In genomic region chr7:2098056-2098455, GRCh38 we compare ENCODE assay signal across 20 cellular contexts.
"Had no signal": no experiment of that assay in that cellular context is flagged by ENCODE, and none has a peak within 500 bp of the region (broad histone marks: within the 10 kb centered on the region; RNA-seq: fewer than 3 reads in every experiment).

No MANE protein-coding gene starts in this region.

- H3K27ac ChIP-seq: colonic mucosa, esophagus squamous epithelium, gastrocnemius medialis, left ventricle myocardium inferior, sigmoid colon, thyroid gland, upper lobe of right lung had no signal

- H3K27me3 ChIP-seq: colonic mucosa, esophagus squamous epithelium, gastrocnemius medialis, sigmoid colon, thyroid gland, upper lobe of right lung had no signal

- H3K4me3 ChIP-seq: colonic mucosa, esophagus squamous epithelium, gastrocnemius medialis, left ventricle myocardium inferior, sigmoid colon, smooth muscle cell, thyroid gland, upper lobe of right lung had no signal

- H3K9me3 Mint-ChIP-seq: activated B cell treated with CpG ODN at 0.5 μM for 24 hours; activated naive CD4-positive, alpha-beta T cell treated with anti-CD3 and anti-CD28 coated beads, Interleukin-2, amount 50 U/mL, for 72 hours; endodermal cell; T-helper 1 cell treated with Interleukin-12 subunit alpha and Interleukin-12 subunit beta and Interleukin-4 antibody, amounts not matched to agents 30 μg/mL and 1 μg/mL, for 36 hours had no signal

- H3K36me3 ChIP-seq: colonic mucosa, esophagus squamous epithelium, gastrocnemius medialis, left ventricle myocardium inferior, sigmoid colon, thyroid gland, upper lobe of right lung had no signal

- ATAC-seq: activated CD4-positive, alpha-beta T cell treated with anti-CD3 and anti-CD28 coated beads for 36 hours; activated naive CD4-positive, alpha-beta T cell treated with anti-CD3 and anti-CD28 coated beads, Interleukin-2, amount 50 U/mL, for 72 hours; gastrocnemius medialis; upper lobe of right lung had no signal

- DNase-seq: activated B cell treated with CpG ODN at 0.5 μM for 24 hours; activated CD4-positive, alpha-beta T cell treated with anti-CD3 and anti-CD28 coated beads for 36 hours; activated CD4-positive, alpha-beta T cell treated with anti-CD3 and anti-CD28 coated beads, Interleukin-2, amount 50 U/mL, for 48 hours; activated gamma-delta T cell; colonic mucosa; endodermal cell; esophagus squamous epithelium; gastrocnemius medialis; hippocampal formation; left ventricle myocardium inferior; midbrain; sigmoid colon; stimulated activated CD4-positive, alpha-beta T cell treated with anti-CD3 and anti-CD28 coated beads, Interleukin-15, amount 100 ng/mL, for 24 hours; T1000; thyroid gland; upper lobe of right lung had no signal

- H3K9me3 ChIP-seq: colonic mucosa, esophagus squamous epithelium, gastrocnemius medialis, left ventricle myocardium inferior, sigmoid colon, thyroid gland, upper lobe of right lung had no signal

- H3K4me1 ChIP-seq: colonic mucosa, esophagus squamous epithelium, gastrocnemius medialis, thyroid gland, upper lobe of right lung had no signal

- H3K4me3 Mint-ChIP-seq: activated CD4-positive, alpha-beta T cell treated with anti-CD3 and anti-CD28 coated beads for 36 hours; endodermal cell; neural crest cell; T-helper 1 cell treated with Interleukin-12 subunit alpha and Interleukin-12 subunit beta and Interleukin-4 antibody, amounts not matched to agents 30 μg/mL and 1 μg/mL, for 36 hours had no signal

- H3K36me3 Mint-ChIP-seq: activated naive CD4-positive, alpha-beta T cell treated with anti-CD3 and anti-CD28 coated beads, Interleukin-2, amount 50 U/mL, for 72 hours had no signal

- H3K27me3 Mint-ChIP-seq: activated B cell treated with CpG ODN at 0.5 μM for 24 hours; activated CD4-positive, alpha-beta T cell treated with anti-CD3 and anti-CD28 coated beads for 36 hours had no signal

- H3K27ac Mint-ChIP-seq: activated CD4-positive, alpha-beta T cell treated with anti-CD3 and anti-CD28 coated beads for 36 hours; T-helper 1 cell treated with Interleukin-12 subunit alpha and Interleukin-12 subunit beta and Interleukin-4 antibody, amounts not matched to agents 30 μg/mL and 1 μg/mL, for 36 hours had no signal
